7 cellular contexts compared by ENCODE assay signal in the genomic region with DNA sequence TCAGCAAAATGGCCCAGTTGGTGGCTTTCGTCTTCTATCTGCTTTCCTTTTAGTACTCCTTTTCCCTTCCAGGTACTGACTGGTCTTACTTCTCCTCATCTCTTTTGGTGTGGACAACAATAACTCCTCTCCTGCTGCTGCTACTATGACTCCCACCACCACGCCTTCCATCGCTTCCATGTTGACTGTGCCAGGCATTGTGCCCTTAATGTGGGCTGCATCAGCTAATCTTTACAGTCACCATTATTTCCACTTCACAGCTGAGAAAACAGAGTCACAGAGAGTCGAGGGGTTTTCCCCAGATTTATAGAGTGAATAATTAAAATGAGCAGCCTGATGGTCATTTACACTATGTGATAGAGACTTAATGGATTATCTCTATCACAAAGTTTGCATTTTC.
"Had no signal": no experiment of that assay in that cellular context is flagged by ENCODE, and none has a peak within 500 bp of the region (broad histone marks: within the 10 kb centered on the region; RNA-seq: fewer than 3 reads in every experiment).

No MANE protein-coding gene starts in this region.

- DNase-seq: occipital lobe, T1000 had no signal

- H3K27ac Mint-ChIP-seq: activated naive CD4-positive, alpha-beta T cell treated with anti-CD3 and anti-CD28 coated beads, Interleukin-2, amount 10 ng/mL, durations not matched to agents 7 days and 5 days; T-helper 1 cell treated with Interleukin-12 subunit alpha and Interleukin-12 subunit beta and Interleukin-4 antibody, amounts not matched to agents 30 μg/mL and 1 μg/mL, for 36 hours; WTC11 had no signal

- H3K9me3 Mint-ChIP-seq: activated naive CD4-positive, alpha-beta T cell treated with anti-CD3 and anti-CD28 coated beads, Interleukin-2, amount 10 ng/mL, durations not matched to agents 7 days and 5 days; activated T-cell treated with anti-CD3 and anti-CD28 coated beads, Interleukin-2, amount 50 U/mL, for 4 hours; naive B cell; T-helper 1 cell treated with Interleukin-12 subunit alpha and Interleukin-12 subunit beta and Interleukin-4 antibody, amounts not matched to agents 30 μg/mL and 1 μg/mL, for 36 hours; WTC11 had no signal

- H3K36me3 Mint-ChIP-seq: activated naive CD4-positive, alpha-beta T cell treated with anti-CD3 and anti-CD28 coated beads, Interleukin-2, amount 10 ng/mL, durations not matched to agents 7 days and 5 days; naive B cell; WTC11 had no signal

- H3K4me3 Mint-ChIP-seq: activated naive CD4-positive, alpha-beta T cell treated with anti-CD3 and anti-CD28 coated beads, Interleukin-2, amount 10 ng/mL, durations not matched to agents 7 days and 5 days; activated T-cell treated with anti-CD3 and anti-CD28 coated beads, Interleukin-2, amount 50 U/mL, for 4 hours; T-helper 1 cell treated with Interleukin-12 subunit alpha and Interleukin-12 subunit beta and Interleukin-4 antibody, amounts not matched to agents 30 μg/mL and 1 μg/mL, for 36 hours; WTC11 had no signal
